Comparison of ENCODE assay signal across 20 cellular contexts in genomic region chr12:100382327-100382726, GRCh38. TPM values are rescaled to one million over a fixed set of nuclear protein-coding genes. Genes with fewer than 3 reads are reported as not detected.
DNase-seq lines count a peak whose midpoint lies in the region; ATAC-seq, FAIRE-seq and TF ChIP-seq lines count a peak whose summit lies in the region.
"Had no signal": no experiment of that assay in that cellular context is flagged by ENCODE, and none has a peak within 500 bp of the region (broad histone marks: within the 10 kb centered on the region; RNA-seq: fewer than 3 reads in every experiment).

No MANE protein-coding gene starts in this region.

- H3K4me3 Mint-ChIP-seq in activated T-helper 1 cell treated with anti-CD3 and anti-CD28 coated beads, Interleukin-12 subunit alpha, Interleukin-12 subunit beta, Interleukin-2, Interleukin-4 antibody, amounts not matched to agents 30 ng/mL and 10 ng/mL and 1 ng/mL, durations not matched to agents 14 hours and 24 hours and 36 hours, result no peak overlapping the region
- no peak overlapping the region for H3K4me3 Mint-ChIP-seq in WTC11

- no peaks in the 10 kb centered on the region for H3K4me1 Mint-ChIP-seq in activated T-helper 1 cell treated with anti-CD3 and anti-CD28 coated beads, Interleukin-12 subunit alpha, Interleukin-12 subunit beta, Interleukin-2, Interleukin-4 antibody, amounts not matched to agents 30 ng/mL and 10 ng/mL and 1 ng/mL, durations not matched to agents 14 hours and 24 hours and 36 hours (ENCODE audit: low read depth)
- peaks cover 9% of the 10 kb centered on the region for H3K4me1 Mint-ChIP-seq in WTC11

- H3K9ac ChIP-seq in GM23248 (no peak overlapping the region), Karpas-422 (ENCODE audit: low read length) (no peak overlapping the region)
- H3K9ac ChIP-seq: BLaER1 treated with 17β-estradiol and CSF1 and Interleukin-3, amounts not matched to agents 10 nM and 100 nM had no signal

- H3K36me3 Mint-ChIP-seq in activated T-helper 1 cell treated with anti-CD3 and anti-CD28 coated beads, Interleukin-12 subunit alpha, Interleukin-12 subunit beta, Interleukin-2, Interleukin-4 antibody, amounts not matched to agents 30 ng/mL and 10 ng/mL and 1 ng/mL, durations not matched to agents 14 hours and 24 hours and 36 hours (ENCODE audit: low read depth), result no peaks in the 10 kb centered on the region
- H3K36me3 Mint-ChIP-seq in WTC11, result no peaks in the 10 kb centered on the region

- CTCF ChIA-PET in A549 (lab: Yijun Ruan, JAX), result interaction anchor here (0.6 kb wide), 1 partner anchor 202 kb away, joined by 3 read pairs; no protein-coding TSS in a partner anchor
- CTCF ChIA-PET in WTC11 (lab: Charles Lee), result interaction anchor here (1.3 kb wide), 1 partner anchor 22 kb away, joined by 12 read pairs; no protein-coding TSS in a partner anchor

- no peak for TF ChIP-seq RAD21 in A549 (conservative IDR thresholded peaks at IDR 0.05 in 1 of 2, IDR thresholded peaks at IDR 0.05 in 1 of 2)

- no peaks in the 10 kb centered on the region for H4K20me1 ChIP-seq in GM23248 (ENCODE audit: insufficient read depth)
- H4K20me1 ChIP-seq in Karpas-422 (ENCODE audit: insufficient read depth, low read depth, low read length), result no peaks in the 10 kb centered on the region
- H4K20me1 ChIP-seq: BLaER1 treated with 17β-estradiol and CSF1 and Interleukin-3, amounts not matched to agents 10 nM and 100 nM had no signal

- H3K4me3 ChIP-seq in A549 (no peak overlapping the region), GM23248 (no peak overlapping the region), RWPE2 (ENCODE audit: severe bottlenecking) (no peak overlapping the region), fibroblast of mammary gland (ENCODE audit: control insufficient read depth, low read depth, low read length) (no peak overlapping the region), H7 (ENCODE audit: insufficient read depth, low read depth, low read length) (no peak overlapping the region), Karpas-422 (ENCODE audit: low read length) (no peak overlapping the region)
- H3K4me3 ChIP-seq: BLaER1 treated with 17β-estradiol and CSF1 and Interleukin-3, amounts not matched to agents 10 nM and 100 nM; MG63; SJCRH30 had no signal

- in situ Hi-C loops in GM23248 (cut with MboI), result no loop called here

- no peaks in the 10 kb centered on the region for H3K9me3 Mint-ChIP-seq in activated T-helper 1 cell treated with anti-CD3 and anti-CD28 coated beads, Interleukin-12 subunit alpha, Interleukin-12 subunit beta, Interleukin-2, Interleukin-4 antibody, amounts not matched to agents 30 ng/mL and 10 ng/mL and 1 ng/mL, durations not matched to agents 14 hours and 24 hours and 36 hours
- no peaks in the 10 kb centered on the region for H3K9me3 Mint-ChIP-seq in WTC11

- WGBS in A549 (ENCODE audit: missing lambda C conversion rate), result 29% methylated on average over 6 of the region's 6 CpGs
- WGBS in GM23248 (ENCODE audit: low coverage in 1 of 2, low lambda C conversion rate in 2 of 2, missing lambda C conversion rate in 2 of 2), 2 experiments, result 22 to 23% methylated on average over 6 of the region's 6 CpGs

- H3K4me1 ChIP-seq in A549 (no peaks in the 10 kb centered on the region), GM23248 (ENCODE audit: insufficient read depth) (no peaks in the 10 kb centered on the region), RWPE2 (ENCODE audit: insufficient read depth, poor library complexity, severe bottlenecking) (no peaks in the 10 kb centered on the region), Karpas-422 (ENCODE audit: low read length) (no peaks in the 10 kb centered on the region)
- H3K4me1 ChIP-seq: BLaER1 treated with 17β-estradiol and CSF1 and Interleukin-3, amounts not matched to agents 10 nM and 100 nM; SJCRH30 had no signal

- H3K36me3 ChIP-seq in GM23248 (ENCODE audit: low read depth) (no peaks in the 10 kb centered on the region), RWPE2 (ENCODE audit: low read depth) (no peaks in the 10 kb centered on the region), H7 (replicated peaks; ENCODE audit: control insufficient read depth, insufficient read depth, low read length) (no peaks in the 10 kb centered on the region), Karpas-422 (ENCODE audit: insufficient read depth, low read length) (no peaks in the 10 kb centered on the region)
- H3K36me3 ChIP-seq: BLaER1 treated with 17β-estradiol and CSF1 and Interleukin-3, amounts not matched to agents 10 nM and 100 nM; MG63; SJCRH30 had no signal

- intact Hi-C loops in activated T-helper 1 cell treated with anti-CD3 and anti-CD28 coated beads, Interleukin-12 subunit alpha, Interleukin-12 subunit beta, Interleukin-2, Interleukin-4 antibody, amounts not matched to agents 30 ng/mL and 10 ng/mL and 1 ng/mL, durations not matched to agents 14 hours and 24 hours and 36 hours (cut with micrococcal nuclease), result no loop called here

- H3K9me3 ChIP-seq in A549 (no peaks in the 10 kb centered on the region), GM23248 (ENCODE audit: low read depth) (no peaks in the 10 kb centered on the region), RWPE2 (ENCODE audit: severe bottlenecking) (no peaks in the 10 kb centered on the region), Karpas-422 (ENCODE audit: low read length) (no peaks in the 10 kb centered on the region)
- H3K9me3 ChIP-seq: BLaER1 treated with 17β-estradiol and CSF1 and Interleukin-3, amounts not matched to agents 10 nM and 100 nM; MG63; SJCRH30 had no signal

- H3K27me3 ChIP-seq in GM23248 (replicated peaks; ENCODE audit: insufficient read depth), result 0 out of 2 replicates have a peak, but pooled peaks cover 3% of the 10 kb centered on the region
- no peaks in the 10 kb centered on the region for H3K27me3 ChIP-seq in RWPE2 (ENCODE audit: insufficient read depth, poor library complexity, severe bottlenecking)
- no peaks in the 10 kb centered on the region for H3K27me3 ChIP-seq in H7 (ENCODE audit: control insufficient read depth, insufficient read depth, low read length)
- no peaks in the 10 kb centered on the region for H3K27me3 ChIP-seq in Karpas-422 (ENCODE audit: low read length)
- H3K27me3 ChIP-seq: BLaER1 treated with 17β-estradiol and CSF1 and Interleukin-3, amounts not matched to agents 10 nM and 100 nM; MG63; SJCRH30 had no signal

- no peak overlapping the region; the same call in 2 of the 3 replicates for H3K4me2 ChIP-seq in A549
- H3K4me2 ChIP-seq in GM23248 (ENCODE audit: unreplicated experiment), result no peak overlapping the region
- H3K4me2 ChIP-seq in Karpas-422 (ENCODE audit: low read depth, low read length, poor library complexity, severe bottlenecking), result no peak overlapping the region
- H3K4me2 ChIP-seq: BLaER1 treated with 17β-estradiol and CSF1 and Interleukin-3, amounts not matched to agents 10 nM and 100 nM had no signal

- peaks cover 3% of the 10 kb centered on the region for H3K27me3 Mint-ChIP-seq in activated T-helper 1 cell treated with anti-CD3 and anti-CD28 coated beads, Interleukin-12 subunit alpha, Interleukin-12 subunit beta, Interleukin-2, Interleukin-4 antibody, amounts not matched to agents 30 ng/mL and 10 ng/mL and 1 ng/mL, durations not matched to agents 14 hours and 24 hours and 36 hours (ENCODE audit: insufficient read depth)
- no peaks in the 10 kb centered on the region for H3K27me3 Mint-ChIP-seq in WTC11 (ENCODE audit: low read depth)

- TF ChIP-seq CTCF in A549 (IDR thresholded peaks at IDR 0.05) (no peak), RWPE2 (IDR thresholded peaks at IDR 0.05; ENCODE audit: poor library complexity, severe bottlenecking) (no peak), fibroblast of mammary gland (conservative IDR thresholded peaks at IDR 0.05; ENCODE audit: control insufficient read depth, insufficient read depth, low read depth, low read length) (no peak), WTC11 (IDR thresholded peaks at IDR 0.05) (no peak)

- POLR2A ChIA-PET in A549 (lab: Yijun Ruan, JAX), result no interaction called here
- POLR2A ChIA-PET in WTC11 (lab: Charles Lee), result no interaction called here

- H2AFZ ChIP-seq in GM23248 (no peak overlapping the region), Karpas-422 (ENCODE audit: low read length) (no peak overlapping the region)

- peak in 1 of 2 experiments; percentile 9 for DNase-seq in A549 (ENCODE audit: low read depth in 1 of 2, low spot score in 1 of 2)
- peak; percentile 25 for DNase-seq in GM23248
- no peak for DNase-seq in RWPE2 (ENCODE audit: low spot score)
- peak; percentile 8 for DNase-seq in fibroblast of mammary gland (ENCODE audit: low read depth)
- DNase-seq in H7, result no peak
- no peak for DNase-seq in activated T-helper 1 cell treated with anti-CD3 and anti-CD28 coated beads, Interleukin-12 subunit alpha, Interleukin-12 subunit beta, Interleukin-2, Interleukin-4 antibody, amounts not matched to agents 30 ng/mL and 10 ng/mL and 1 ng/mL, durations not matched to agents 14 hours and 24 hours and 36 hours (ENCODE audit: low spot score)
- DNase-seq in Karpas-422, result no peak
- DNase-seq in WTC11 (ENCODE audit: low spot score), result no peak
- DNase-seq: DMS79, GDM1, KG1, MG63, NCI-H1048, NCI-H1436, NCI-H1930, NCI-H226, NCI-H524, SJCRH30 had no signal

- no peak for TF ChIP-seq EP300 in A549 (IDR thresholded peaks at IDR 0.05)

- H3F3A ChIP-seq in GM23248 (ENCODE audit: insufficient read depth), result no peaks in the 10 kb centered on the region

- peak; percentile 51 to 70 for ATAC-seq in A549
- ATAC-seq in RWPE2 (ENCODE audit: low read depth), result 0 out of 3 replicates have a peak, but pooled peaks have one; percentile 25
- ATAC-seq in WTC11, result no peak

- H3K79me2 ChIP-seq in GM23248 (ENCODE audit: insufficient read depth), result no peaks in the 10 kb centered on the region
- H3K79me2 ChIP-seq in Karpas-422 (ENCODE audit: low read length), result no peaks in the 10 kb centered on the region

- peak; percentile 67 for FAIRE-seq in A549 (lab: Jason Lieb, UNC)
- FAIRE-seq: A204.1 had no signal

- no peak overlapping the region for H3K27ac Mint-ChIP-seq in activated T-helper 1 cell treated with anti-CD3 and anti-CD28 coated beads, Interleukin-12 subunit alpha, Interleukin-12 subunit beta, Interleukin-2, Interleukin-4 antibody, amounts not matched to agents 30 ng/mL and 10 ng/mL and 1 ng/mL, durations not matched to agents 14 hours and 24 hours and 36 hours
- no peak overlapping the region for H3K27ac Mint-ChIP-seq in WTC11

- no peak for TF ChIP-seq POLR2A in A549 (IDR thresholded peaks at IDR 0.05; ENCODE audit: low read length)

- H3K9me2 ChIP-seq in GM23248 (ENCODE audit: insufficient read depth), result no peaks in the 10 kb centered on the region
- H3K9me2 ChIP-seq in Karpas-422 (replicated peaks; ENCODE audit: insufficient read depth, low read length), result no peaks in the 10 kb centered on the region

- no peak overlapping the region for H3K27ac ChIP-seq in A549
- no peak overlapping the region for H3K27ac ChIP-seq in GM23248
- no peak overlapping the region for H3K27ac ChIP-seq in RWPE2 (ENCODE audit: poor library complexity, severe bottlenecking)
- H3K27ac ChIP-seq in Karpas-422 (ENCODE audit: low read length), result no peak overlapping the region
- H3K27ac ChIP-seq: BLaER1 treated with 17β-estradiol and CSF1 and Interleukin-3, amounts not matched to agents 10 nM and 100 nM; SJCRH30 had no signal

RNA-seq across cellular contexts. Expression of gene SLC17A8, which starts 25.5 kb away (rescaled TPM):
- polyA plus RNA-seq in A549 (2011; rRNA removed), result 0.04 and 0.05 TPM in 2 replicates
- not detected in 2 replicates for polyA plus RNA-seq in A549 (2012; cell fraction: cytosol; rRNA removed)
- not detected in 2 replicates for polyA plus RNA-seq in A549 (2012; cell fraction: nucleus; rRNA removed)
- 0.03 TPM in 2 of 3 replicates, not detected in the other for polyA plus RNA-seq in A549 (2017; fragmentation: RNase III; extraction: RNeasy Plus Mini Kit Qiagen cat#74134 plus additional on column Dnase treatment)
- polyA minus RNA-seq in A549 (2011; rRNA and poly(A)+ RNA removed), result 0.58 TPM in 1 of 2 replicates, not detected in the other
- total RNA-seq in GM23248 (2014; rRNA removed; shearing (Covaris generic)), result not detected in 2 replicates
- polyA plus RNA-seq in GM23248 (2016; fragmentation: Nextera tagmentation; extraction: Ambion mirVana), result not detected in 2 replicates
- total RNA-seq in H7 (2014; rRNA removed; shearing (Covaris generic)), result not detected in 2 replicates
- not detected in 2 replicates for total RNA-seq in activated T-helper 1 cell treated with anti-CD3 and anti-CD28 coated beads, Interleukin-12 subunit alpha, Interleukin-12 subunit beta, Interleukin-2, Interleukin-4 antibody, amounts not matched to agents 30 ng/mL and 10 ng/mL and 1 ng/mL, durations not matched to agents 14 hours and 24 hours and 36 hours
- total RNA-seq in Karpas-422 (2014; rRNA removed; shearing (Covaris generic); ENCODE audit: low replicate concordance), result 0.15 TPM in 1 of 2 replicates, not detected in the other
- 0.05 to 0.26 TPM in 2 of 3 replicates, not detected in the other for total RNA-seq in WTC11 (2021)
- total RNA-seq: SJCRH30 had no signal

Comparison
In these comparisons a context has a peak if more than half of its experiments do, and no peak if none do; other contexts are left out.
1. DNase-seq: peak in GM23248 (single experiment) and fibroblast of mammary gland (single experiment); none in RWPE2 (single experiment), H7 (single experiment), activated T-helper 1 cell treated with anti-CD3 and anti-CD28 coated beads, Interleukin-12 subunit alpha, Interleukin-12 subunit beta, Interleukin-2, Interleukin-4 antibody, amounts not matched to agents 30 ng/mL and 10 ng/mL and 1 ng/mL, durations not matched to agents 14 hours and 24 hours and 36 hours (single experiment), Karpas-422 (single experiment) and WTC11 (single experiment).